In the genomic region with DNA sequence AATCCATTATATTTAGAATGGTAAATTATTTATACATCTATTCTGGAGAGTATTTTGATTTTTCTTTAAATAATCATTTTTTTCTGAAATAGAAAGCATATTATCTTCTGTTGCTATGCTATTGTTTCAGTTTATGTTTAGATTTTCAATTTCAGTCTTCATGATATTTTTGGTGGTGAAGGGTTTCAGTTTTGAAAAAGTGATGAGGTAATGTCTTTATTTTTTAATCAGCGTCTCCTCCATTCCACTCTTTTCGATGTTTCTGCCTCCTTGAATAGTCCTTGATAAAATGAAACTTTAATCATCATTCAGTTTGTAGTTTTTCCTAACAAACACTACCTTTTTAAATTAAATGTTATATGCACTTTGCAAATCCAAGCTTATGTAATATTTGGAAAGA, we compare ENCODE assay signal across 13 cellular contexts.
A peak's percentile ranks its signal among the peaks of the same experiment; 100 is the strongest.
DNase-seq lines count a peak whose midpoint lies in the region; ATAC-seq and TF ChIP-seq lines count a peak whose summit lies in the region.
"Had no signal": no experiment of that assay in that cellular context is flagged by ENCODE, and none has a peak within 500 bp of the region (broad histone marks: within the 10 kb centered on the region; RNA-seq: fewer than 3 reads in every experiment).

No MANE protein-coding gene starts in this region.

- DNase-seq in activated CD8-positive, alpha-beta T cell treated with anti-CD3 and anti-CD28 coated beads for 36 hours: no peak
- DNase-seq in activated naive CD4-positive, alpha-beta T cell treated with Interleukin-2 at 50 U/mL for 16 hours: no peak
- DNase-seq in testis (no peak), NCI-H2029 (lab: John Stamatoyannopoulos, UW) (no peak)
- DNase-seq: activated T-cell treated with anti-CD3 and anti-CD28 coated beads, Interleukin-2, amount 50 U/mL, for 4 hours; NCI-H1694; T-helper 9 cell had no signal

- H3K27ac Mint-ChIP-seq in activated CD8-positive, alpha-beta T cell treated with anti-CD3 and anti-CD28 coated beads for 36 hours: no peak overlapping the region
- H3K27ac Mint-ChIP-seq: brain; CD4-positive, CD25-positive, alpha-beta regulatory T cell had no signal

- WGBS in testis, 2 donors: 69 to 79% methylated on average over 2 of the region's 2 CpGs

- H3K4me2 ChIP-seq in Loucy (ENCODE audit: low read depth, low read length, poor library complexity, severe bottlenecking): peak overlapping the region; percentile 29

- peaks cover 48% of the 10 kb centered on the region for H3K4me1 ChIP-seq in Loucy (ENCODE audit: insufficient read depth, low read length, poor library complexity, severe bottlenecking)
- no peaks in the 10 kb centered on the region for H3K4me1 ChIP-seq in testis

- POLR2A ChIA-PET in activated CD8-positive, alpha-beta T cell treated with anti-CD3 and anti-CD28 coated beads for 36 hours (lab: Charles Lee): no interaction called here

- H3K36me3 ChIP-seq in Loucy (ENCODE audit: insufficient read depth, low read length) (no peaks in the 10 kb centered on the region), testis (ENCODE audit: low read depth, missing control alignments) (no peaks in the 10 kb centered on the region)

- H3K4me3 ChIP-seq in Loucy (ENCODE audit: low read length, poor library complexity, severe bottlenecking) (no peak overlapping the region), testis (no peak overlapping the region)

- H3K4me3 Mint-ChIP-seq in activated CD8-positive, alpha-beta T cell treated with anti-CD3 and anti-CD28 coated beads for 36 hours: no peak overlapping the region
- H3K4me3 Mint-ChIP-seq: activated T-cell treated with anti-CD3 and anti-CD28 coated beads, Interleukin-2, amount 50 U/mL, for 4 hours; brain; CD4-positive, CD25-positive, alpha-beta regulatory T cell had no signal

- no peak overlapping the region for H3K9ac ChIP-seq in Loucy (ENCODE audit: low read depth, low read length, poor library complexity, severe bottlenecking)

- ATAC-seq in GM18519 (IDR thresholded peaks at IDR 0.05; ENCODE audit: low FRiP score, unreplicated experiment) (peak; percentile 90), GM21390 (IDR thresholded peaks at IDR 0.05; ENCODE audit: unreplicated experiment) (peak; percentile 97), HG02981 (IDR thresholded peaks at IDR 0.05; ENCODE audit: unreplicated experiment) (peak; percentile 72)
- no peak for ATAC-seq in activated CD8-positive, alpha-beta T cell treated with anti-CD3 and anti-CD28 coated beads for 36 hours
- ATAC-seq: activated T-cell treated with anti-CD3 and anti-CD28 coated beads, Interleukin-2, amount 50 U/mL, for 4 hours had no signal

- CTCF ChIA-PET in activated CD8-positive, alpha-beta T cell treated with anti-CD3 and anti-CD28 coated beads for 36 hours (lab: Charles Lee): interaction anchor here (1.2 kb wide), 1 partner anchor 173 kb away, joined by 3 read pairs; no protein-coding TSS in a partner anchor

- intact Hi-C loops in activated CD8-positive, alpha-beta T cell treated with anti-CD3 and anti-CD28 coated beads for 36 hours (cut with micrococcal nuclease): no loop called here
- intact Hi-C loops in testis (cut with DNase I; ENCODE audit: low total_unique reads): no loop called here

- peaks cover 7% of the 10 kb centered on the region for H3K4me1 Mint-ChIP-seq in activated CD8-positive, alpha-beta T cell treated with anti-CD3 and anti-CD28 coated beads for 36 hours (ENCODE audit: low read depth)
- H3K4me1 Mint-ChIP-seq: brain had no signal

- peak overlapping the region; percentile 32; the same call in 1 of the 2 replicates for H2AFZ ChIP-seq in Loucy (ENCODE audit: low read length)

- H3K9me3 Mint-ChIP-seq in activated CD8-positive, alpha-beta T cell treated with anti-CD3 and anti-CD28 coated beads for 36 hours: no peaks in the 10 kb centered on the region
- H3K9me3 Mint-ChIP-seq: activated T-cell treated with anti-CD3 and anti-CD28 coated beads, Interleukin-2, amount 50 U/mL, for 4 hours; brain; CD4-positive, CD25-positive, alpha-beta regulatory T cell had no signal

- no peaks in the 10 kb centered on the region for H3K9me2 ChIP-seq in Loucy (replicated peaks; ENCODE audit: low read depth, low read length)

- no peaks in the 10 kb centered on the region for H3K36me3 Mint-ChIP-seq in activated CD8-positive, alpha-beta T cell treated with anti-CD3 and anti-CD28 coated beads for 36 hours (ENCODE audit: low read depth)
- H3K36me3 Mint-ChIP-seq: brain; CD4-positive, CD25-positive, alpha-beta regulatory T cell had no signal

- TF ChIP-seq POLR2A in testis (IDR thresholded peaks at IDR 0.05): no peak

- H3K9me3 ChIP-seq in Loucy (ENCODE audit: insufficient read depth, low read depth, low read length) (no peaks in the 10 kb centered on the region), testis (no peaks in the 10 kb centered on the region)

- H3K27me3 ChIP-seq in Loucy (ENCODE audit: insufficient read depth, low read length, poor library complexity, severe bottlenecking) (no peaks in the 10 kb centered on the region), testis (no peaks in the 10 kb centered on the region)

- H3K27ac ChIP-seq in testis: no peak overlapping the region

- H3K79me2 ChIP-seq in Loucy (ENCODE audit: insufficient read depth, low read length): no peaks in the 10 kb centered on the region

- H3K27me3 Mint-ChIP-seq in activated CD8-positive, alpha-beta T cell treated with anti-CD3 and anti-CD28 coated beads for 36 hours: no peaks in the 10 kb centered on the region
- H3K27me3 Mint-ChIP-seq: brain; CD4-positive, CD25-positive, alpha-beta regulatory T cell had no signal

- no peaks in the 10 kb centered on the region for H4K20me1 ChIP-seq in Loucy (ENCODE audit: insufficient read depth, low read length, poor library complexity, severe bottlenecking)

- H3F3A ChIP-seq in Loucy (ENCODE audit: low read depth): no peaks in the 10 kb centered on the region

- TF ChIP-seq CTCF in Loucy (conservative IDR thresholded peaks at IDR 0.05; ENCODE audit: low read length): no peak
- TF ChIP-seq CTCF in activated CD8-positive, alpha-beta T cell treated with anti-CD3 and anti-CD28 coated beads for 36 hours (IDR thresholded peaks at IDR 0.05): no peak
- TF ChIP-seq CTCF in testis (IDR thresholded peaks at IDR 0.05): no peak
